In genomic region chr12:120230326-120230973, GRCh38 we compare ENCODE assay signal across 1 cellular context.
TF ChIP-seq lines count a peak whose summit lies in the region.

No MANE protein-coding gene starts in this region.

TF ChIP-seq in HEK293, 187 proteins besides CTCF, POLR2A, EP300 and RAD21 (continued from another document):
- TF ChIP-seq, protein P1, sequence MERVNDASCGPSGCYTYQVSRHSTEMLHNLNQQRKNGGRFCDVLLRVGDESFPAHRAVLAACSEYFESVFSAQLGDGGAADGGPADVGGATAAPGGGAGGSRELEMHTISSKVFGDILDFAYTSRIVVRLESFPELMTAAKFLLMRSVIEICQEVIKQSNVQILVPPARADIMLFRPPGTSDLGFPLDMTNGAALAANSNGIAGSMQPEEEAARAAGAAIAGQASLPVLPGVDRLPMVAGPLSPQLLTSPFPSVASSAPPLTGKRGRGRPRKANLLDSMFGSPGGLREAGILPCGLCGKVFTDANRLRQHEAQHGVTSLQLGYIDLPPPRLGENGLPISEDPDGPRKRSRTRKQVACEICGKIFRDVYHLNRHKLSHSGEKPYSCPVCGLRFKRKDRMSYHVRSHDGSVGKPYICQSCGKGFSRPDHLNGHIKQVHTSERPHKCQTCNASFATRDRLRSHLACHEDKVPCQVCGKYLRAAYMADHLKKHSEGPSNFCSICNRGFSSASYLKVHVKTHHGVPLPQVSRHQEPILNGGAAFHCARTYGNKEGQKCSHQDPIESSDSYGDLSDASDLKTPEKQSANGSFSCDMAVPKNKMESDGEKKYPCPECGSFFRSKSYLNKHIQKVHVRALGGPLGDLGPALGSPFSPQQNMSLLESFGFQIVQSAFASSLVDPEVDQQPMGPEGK (tag by site-specific recombination; IDR thresholded peaks at IDR 0.05), result peak; percentile 73
- TF ChIP-seq ZNF670 (tag by site-specific recombination; IDR thresholded peaks at IDR 0.05; ENCODE audit: low read depth), result no peak
- TF ChIP-seq ZNF354C (tag by site-specific recombination; IDR thresholded peaks at IDR 0.05; ENCODE audit: borderline replicate concordance, low read depth), result no peak
- TF ChIP-seq, protein P2, sequence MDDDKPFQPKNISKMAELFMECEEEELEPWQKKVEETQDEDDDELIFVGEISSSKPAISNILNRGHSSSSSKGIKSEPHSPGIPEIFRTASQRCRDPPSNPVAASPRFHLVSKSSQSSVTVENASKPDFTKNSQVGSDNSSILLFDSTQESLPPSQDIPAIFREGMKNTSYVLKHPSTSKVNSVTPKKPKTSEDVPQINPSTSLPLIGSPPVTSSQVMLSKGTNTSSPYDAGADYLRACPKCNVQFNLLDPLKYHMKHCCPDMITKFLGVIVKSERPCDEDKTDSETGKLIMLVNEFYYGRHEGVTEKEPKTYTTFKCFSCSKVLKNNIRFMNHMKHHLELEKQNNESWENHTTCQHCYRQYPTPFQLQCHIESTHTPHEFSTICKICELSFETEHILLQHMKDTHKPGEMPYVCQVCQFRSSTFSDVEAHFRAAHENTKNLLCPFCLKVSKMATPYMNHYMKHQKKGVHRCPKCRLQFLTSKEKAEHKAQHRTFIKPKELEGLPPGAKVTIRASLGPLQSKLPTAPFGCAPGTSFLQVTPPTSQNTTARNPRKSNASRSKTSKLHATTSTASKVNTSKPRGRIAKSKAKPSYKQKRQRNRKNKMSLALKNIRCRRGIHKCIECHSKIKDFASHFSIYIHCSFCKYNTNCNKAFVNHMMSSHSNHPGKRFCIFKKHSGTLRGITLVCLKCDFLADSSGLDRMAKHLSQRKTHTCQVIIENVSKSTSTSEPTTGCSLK (tag by site-specific recombination; IDR thresholded peaks at IDR 0.05), result no peak
- TF ChIP-seq ZNF302 (tag by site-specific recombination; IDR thresholded peaks at IDR 0.05; ENCODE audit: low read depth), result no peak
- TF ChIP-seq, protein P3, sequence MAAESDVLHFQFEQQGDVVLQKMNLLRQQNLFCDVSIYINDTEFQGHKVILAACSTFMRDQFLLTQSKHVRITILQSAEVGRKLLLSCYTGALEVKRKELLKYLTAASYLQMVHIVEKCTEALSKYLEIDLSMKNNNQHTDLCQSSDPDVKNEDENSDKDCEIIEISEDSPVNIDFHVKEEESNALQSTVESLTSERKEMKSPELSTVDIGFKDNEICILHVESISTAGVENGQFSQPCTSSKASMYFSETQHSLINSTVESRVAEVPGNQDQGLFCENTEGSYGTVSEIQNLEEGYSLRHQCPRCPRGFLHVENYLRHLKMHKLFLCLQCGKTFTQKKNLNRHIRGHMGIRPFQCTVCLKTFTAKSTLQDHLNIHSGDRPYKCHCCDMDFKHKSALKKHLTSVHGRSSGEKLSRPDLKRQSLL (tag by site-specific recombination; IDR thresholded peaks at IDR 0.05), result no peak
- peak; percentile 69 for TF ChIP-seq IKZF3 (tag by site-specific recombination; IDR thresholded peaks at IDR 0.05)
- TF ChIP-seq ZBTB7A (tag by site-specific recombination; IDR thresholded peaks at IDR 0.05; ENCODE audit: low read depth), result no peak
- TF ChIP-seq SETDB1 (IDR thresholded peaks at IDR 0.05; ENCODE audit: insufficient read length, low read length), result no peak
- TF ChIP-seq ZNF48 (tag by site-specific recombination; IDR thresholded peaks at IDR 0.05), result no peak
- no peak for TF ChIP-seq ZNF133 (tag by site-specific recombination; IDR thresholded peaks at IDR 0.05)
- no peak for TF ChIP-seq ZNF239 (tag by site-specific recombination; IDR thresholded peaks at IDR 0.05)
- TF ChIP-seq, protein P4, sequence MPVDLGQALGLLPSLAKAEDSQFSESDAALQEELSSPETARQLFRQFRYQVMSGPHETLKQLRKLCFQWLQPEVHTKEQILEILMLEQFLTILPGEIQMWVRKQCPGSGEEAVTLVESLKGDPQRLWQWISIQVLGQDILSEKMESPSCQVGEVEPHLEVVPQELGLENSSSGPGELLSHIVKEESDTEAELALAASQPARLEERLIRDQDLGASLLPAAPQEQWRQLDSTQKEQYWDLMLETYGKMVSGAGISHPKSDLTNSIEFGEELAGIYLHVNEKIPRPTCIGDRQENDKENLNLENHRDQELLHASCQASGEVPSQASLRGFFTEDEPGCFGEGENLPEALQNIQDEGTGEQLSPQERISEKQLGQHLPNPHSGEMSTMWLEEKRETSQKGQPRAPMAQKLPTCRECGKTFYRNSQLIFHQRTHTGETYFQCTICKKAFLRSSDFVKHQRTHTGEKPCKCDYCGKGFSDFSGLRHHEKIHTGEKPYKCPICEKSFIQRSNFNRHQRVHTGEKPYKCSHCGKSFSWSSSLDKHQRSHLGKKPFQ (tag by site-specific recombination; IDR thresholded peaks at IDR 0.05), result no peak
- TF ChIP-seq ZNF398 (tag by site-specific recombination; IDR thresholded peaks at IDR 0.05), result peak; percentile 66
- no peak for TF ChIP-seq ZNF549 (tag by site-specific recombination; IDR thresholded peaks at IDR 0.05)
- no peak for TF ChIP-seq TCF7L2 (IDR thresholded peaks at IDR 0.05; ENCODE audit: borderline replicate concordance, low read depth, low read length)
- TF ChIP-seq WT1 (tag by site-specific recombination; IDR thresholded peaks at IDR 0.05), result no peak
- no peak for TF ChIP-seq ZBTB8A (tag by site-specific recombination; IDR thresholded peaks at IDR 0.05)
- TF ChIP-seq ZNF768 (tag by site-specific recombination; IDR thresholded peaks at IDR 0.05), result no peak
- no peak for TF ChIP-seq HOXC10 (CRISPR knock-in tag; IDR thresholded peaks at IDR 0.05)
- no peak for TF ChIP-seq ZNF169 (tag by site-specific recombination; IDR thresholded peaks at IDR 0.05)
- TF ChIP-seq ZNF548 (tag by site-specific recombination; IDR thresholded peaks at IDR 0.05), result no peak
- 0 out of 2 replicates have a peak, but pooled peaks have one; percentile 36 for TF ChIP-seq GLIS2 (tag by site-specific recombination; IDR thresholded peaks at IDR 0.05)
- TF ChIP-seq MYNN (tag by site-specific recombination; IDR thresholded peaks at IDR 0.05; ENCODE audit: borderline replicate concordance), result no peak
- TF ChIP-seq HOXD13 (CRISPR knock-in tag; IDR thresholded peaks at IDR 0.05; ENCODE audit: borderline replicate concordance), result no peak
- TF ChIP-seq ZBTB21 (tag by site-specific recombination; IDR thresholded peaks at IDR 0.05), result no peak
- TF ChIP-seq ZNF341 (tag by site-specific recombination; IDR thresholded peaks at IDR 0.05; ENCODE audit: low read depth), result no peak
- TF ChIP-seq, protein P5, sequence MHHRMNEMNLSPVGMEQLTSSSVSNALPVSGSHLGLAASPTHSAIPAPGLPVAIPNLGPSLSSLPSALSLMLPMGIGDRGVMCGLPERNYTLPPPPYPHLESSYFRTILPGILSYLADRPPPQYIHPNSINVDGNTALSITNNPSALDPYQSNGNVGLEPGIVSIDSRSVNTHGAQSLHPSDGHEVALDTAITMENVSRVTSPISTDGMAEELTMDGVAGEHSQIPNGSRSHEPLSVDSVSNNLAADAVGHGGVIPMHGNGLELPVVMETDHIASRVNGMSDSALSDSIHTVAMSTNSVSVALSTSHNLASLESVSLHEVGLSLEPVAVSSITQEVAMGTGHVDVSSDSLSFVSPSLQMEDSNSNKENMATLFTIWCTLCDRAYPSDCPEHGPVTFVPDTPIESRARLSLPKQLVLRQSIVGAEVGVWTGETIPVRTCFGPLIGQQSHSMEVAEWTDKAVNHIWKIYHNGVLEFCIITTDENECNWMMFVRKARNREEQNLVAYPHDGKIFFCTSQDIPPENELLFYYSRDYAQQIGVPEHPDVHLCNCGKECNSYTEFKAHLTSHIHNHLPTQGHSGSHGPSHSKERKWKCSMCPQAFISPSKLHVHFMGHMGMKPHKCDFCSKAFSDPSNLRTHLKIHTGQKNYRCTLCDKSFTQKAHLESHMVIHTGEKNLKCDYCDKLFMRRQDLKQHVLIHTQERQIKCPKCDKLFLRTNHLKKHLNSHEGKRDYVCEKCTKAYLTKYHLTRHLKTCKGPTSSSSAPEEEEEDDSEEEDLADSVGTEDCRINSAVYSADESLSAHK (tag by site-specific recombination; IDR thresholded peaks at IDR 0.05), result no peak
- TF ChIP-seq KLF16 (tag by site-specific recombination; IDR thresholded peaks at IDR 0.05), result no peak
- no peak for TF ChIP-seq ZNF24 (tag by site-specific recombination; IDR thresholded peaks at IDR 0.05)
- peak; percentile 47; the same call in 1 of the 2 replicates for TF ChIP-seq ZNF10 (tag by site-specific recombination; IDR thresholded peaks at IDR 0.05)
